Comparison of ENCODE assay signal across 15 cellular contexts in genomic region chr14:59342516-59343484, GRCh38.
DNase-seq lines count a peak whose midpoint lies in the region; ATAC-seq and TF ChIP-seq lines count a peak whose summit lies in the region.
"Had no signal": no experiment of that assay in that cellular context is flagged by ENCODE, and none has a peak within 500 bp of the region (broad histone marks: within the 10 kb centered on the region; RNA-seq: fewer than 3 reads in every experiment).

No MANE protein-coding gene starts in this region.

- 69 to 71% (median 71%) methylated on average over 11 of the region's 11 CpGs for WGBS in psoas muscle, 3 donors
- WGBS in esophagus squamous epithelium, 2 donors = 85 to 87% methylated on average over 11 of the region's 11 CpGs

- no peak for TF ChIP-seq CTCF in ascending aorta (IDR thresholded peaks at IDR 0.05)
- TF ChIP-seq CTCF in right atrium auricular region (IDR thresholded peaks at IDR 0.05) = no peak
- no peak for TF ChIP-seq CTCF in psoas muscle (IDR thresholded peaks at IDR 0.05)
- no peak for TF ChIP-seq CTCF in esophagus squamous epithelium (IDR thresholded peaks at IDR 0.05)

- H3K36me3 ChIP-seq in ascending aorta = peaks cover 0 to 3% of the 10 kb centered on the region in 2 donors
- H3K36me3 ChIP-seq in right atrium auricular region = peaks cover 25% of the 10 kb centered on the region
- peaks cover 0 to 8% of the 10 kb centered on the region in 2 donors for H3K36me3 ChIP-seq in psoas muscle (ENCODE audit: insufficient read depth in 1 of 2, low read depth in 1 of 2)
- peaks cover 0 to 56% (median 0%) of the 10 kb centered on the region in 3 donors for H3K36me3 ChIP-seq in esophagus squamous epithelium
- H3K36me3 ChIP-seq: neutrophil had no signal

- no peaks in the 10 kb centered on the region for H3K9me3 ChIP-seq in ascending aorta
- H3K9me3 ChIP-seq in right atrium auricular region = no peaks in the 10 kb centered on the region
- no peaks in the 10 kb centered on the region for H3K9me3 ChIP-seq in psoas muscle
- no peaks in the 10 kb centered on the region for H3K9me3 ChIP-seq in esophagus squamous epithelium
- H3K9me3 ChIP-seq: neutrophil had no signal

- H3K4me1 ChIP-seq in ascending aorta = peaks cover 0 to 57% of the 10 kb centered on the region in 2 donors
- peaks cover 0 to 66% of the 10 kb centered on the region in 2 donors for H3K4me1 ChIP-seq in right atrium auricular region
- peaks cover 8% of the 10 kb centered on the region for H3K4me1 ChIP-seq in psoas muscle
- H3K4me1 ChIP-seq in esophagus squamous epithelium = peaks cover 0 to 45% (median 8%) of the 10 kb centered on the region in 3 donors

- no peaks in the 10 kb centered on the region for H3K27me3 ChIP-seq in ascending aorta
- H3K27me3 ChIP-seq in right atrium auricular region = no peaks in the 10 kb centered on the region
- H3K27me3 ChIP-seq in psoas muscle (ENCODE audit: insufficient read depth in 3 of 3, low read length in 2 of 3) = no peaks in the 10 kb centered on the region
- H3K27me3 ChIP-seq in esophagus squamous epithelium = no peaks in the 10 kb centered on the region
- H3K27me3 ChIP-seq: neutrophil had no signal

- peak overlapping the region; percentile 37 to 85 for H3K27ac ChIP-seq in ascending aorta
- peak overlapping the region; percentile 66 to 87 for H3K27ac ChIP-seq in right atrium auricular region
- no peak overlapping the region for H3K27ac ChIP-seq in psoas muscle
- H3K27ac ChIP-seq in esophagus squamous epithelium = peak overlapping the region in 2 of 4 donors; percentile 13 to 23
- H3K27ac ChIP-seq: neutrophil had no signal

- H3K4me3 ChIP-seq in ascending aorta (no peak overlapping the region), right atrium auricular region (no peak overlapping the region), psoas muscle (no peak overlapping the region), esophagus squamous epithelium (no peak overlapping the region)

- intact Hi-C loops in ascending aorta (cut with DNase I) (no loop called here), psoas muscle (cut with DNase I) (no loop called here), esophagus squamous epithelium (cut with DNase I) (no loop called here)

- DNase-seq in EL (peak; percentile 36), ascending aorta (ENCODE audit: low spot score in 2 of 2) (no peak), right atrium auricular region (ENCODE audit: low spot score) (no peak), psoas muscle (no peak), NCI-H1092 (lab: John Stamatoyannopoulos, UW) (no peak), esophagus squamous epithelium (lab: John Stamatoyannopoulos, UW) (no peak), NCI-H2171 treated with DMSO at 0.1 percent for 48 hours (lab: John Stamatoyannopoulos, UW) (no peak)
- no peak for DNase-seq in NK-92 treated with Interleukin-12 subunit alpha and Interleukin-12 subunit beta, amount 100 ng/mL, for 24 hours (lab: John Stamatoyannopoulos, UW)
- DNase-seq: activated CD4-positive, alpha-beta T cell treated with anti-CD3 and anti-CD28 coated beads, Interleukin-2, amount 50 U/mL, for 4 hours; NCI-H510A; stimulated activated CD4-positive, alpha-beta T cell treated with anti-CD3 and anti-CD28 coated beads, Interleukin-15, amount 100 ng/mL, for 24 hours; T-helper 2 cell had no signal

- peak; percentile 37 to 72 (median 50) for ATAC-seq in psoas muscle
- ATAC-seq: activated T-helper 17 cell treated with anti-CD3 and anti-CD28 coated beads, Interleukin-2, amount 50 U/mL, for 72 hours; Panc1 had no signal

- no peak for TF ChIP-seq POLR2A in esophagus squamous epithelium (IDR thresholded peaks at IDR 0.05)
